ENCODE assay signal across 13 cellular contexts in the genomic region with DNA sequence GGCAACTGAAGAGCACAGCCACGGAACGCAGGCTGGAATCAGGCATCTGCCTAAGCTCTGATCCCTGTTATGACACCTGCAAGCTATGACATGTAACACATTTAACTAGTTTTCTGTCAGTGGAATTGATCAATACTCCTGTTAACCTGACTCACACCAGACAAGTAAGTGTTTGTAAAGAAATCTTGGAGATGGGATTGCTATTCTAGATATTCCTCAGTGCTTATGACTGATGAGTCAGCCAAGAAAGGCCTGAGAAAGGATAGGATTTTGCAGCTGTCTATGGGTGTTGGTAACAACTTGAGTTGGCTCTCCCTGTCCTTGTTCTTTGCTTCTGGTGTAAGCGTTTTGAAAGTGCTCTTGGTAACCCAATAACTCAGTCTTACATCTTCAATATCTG.
DNase-seq lines count a peak whose midpoint lies in the region; ATAC-seq, FAIRE-seq and TF ChIP-seq lines count a peak whose summit lies in the region.
"Had no signal": no experiment of that assay in that cellular context is flagged by ENCODE, and none has a peak within 500 bp of the region (broad histone marks: within the 10 kb centered on the region; RNA-seq: fewer than 3 reads in every experiment).

No MANE protein-coding gene starts in this region.

- no peaks in the 10 kb centered on the region for H3K9me2 ChIP-seq in GM23248 (ENCODE audit: insufficient read depth)

- WGBS in GM23248 (ENCODE audit: low coverage in 1 of 2, low lambda C conversion rate in 2 of 2, missing lambda C conversion rate in 2 of 2), 2 experiments, result 64 to 73% methylated on average over 3 of the region's 3 CpGs
- WGBS in smooth muscle cell (ENCODE audit: low lambda C conversion rate), result 81% methylated on average over 3 of the region's 3 CpGs

- no peaks in the 10 kb centered on the region for H3K9me3 ChIP-seq in GM23248 (ENCODE audit: low read depth)
- no peaks in the 10 kb centered on the region for H3K9me3 ChIP-seq in RWPE2 (ENCODE audit: severe bottlenecking)
- H3K9me3 ChIP-seq in smooth muscle cell (replicated peaks; ENCODE audit: low read depth), result no peaks in the 10 kb centered on the region
- H3K9me3 ChIP-seq in kidney (ENCODE audit: control insufficient read depth in 1 of 2, low read length in 2 of 2), result no peaks in the 10 kb centered on the region
- H3K9me3 ChIP-seq: mucosa of descending colon had no signal

- ATAC-seq in RWPE2 (ENCODE audit: low read depth) (peak; percentile 85), GM18511 (IDR thresholded peaks at IDR 0.05; ENCODE audit: unreplicated experiment) (no peak)
- ATAC-seq: mucosa of descending colon had no signal

- H3F3A ChIP-seq in GM23248 (ENCODE audit: insufficient read depth), result peaks cover 20% of the 10 kb centered on the region
- no peaks in the 10 kb centered on the region for H3F3A ChIP-seq in smooth muscle cell (ENCODE audit: low read depth)

- no peak for TF ChIP-seq CTCF in RWPE2 (IDR thresholded peaks at IDR 0.05; ENCODE audit: poor library complexity, severe bottlenecking)
- no peak for TF ChIP-seq CTCF in fibroblast of villous mesenchyme (IDR thresholded peaks at IDR 0.05; ENCODE audit: insufficient read depth, low read depth, low read length)
- TF ChIP-seq CTCF in smooth muscle cell (IDR thresholded peaks at IDR 0.05; ENCODE audit: borderline replicate concordance, insufficient read depth, poor library complexity, severe bottlenecking), result no peak
- no peak for TF ChIP-seq CTCF in kidney (IDR thresholded peaks at IDR 0.05; ENCODE audit: borderline replicate concordance, extremely low read depth, insufficient read depth)

- H3K36me3 ChIP-seq in GM23248 (ENCODE audit: low read depth), result peaks cover 29% of the 10 kb centered on the region
- H3K36me3 ChIP-seq in RWPE2 (ENCODE audit: low read depth), result peaks cover 9% of the 10 kb centered on the region; the same call in 1 of the 2 replicates
- H3K36me3 ChIP-seq in smooth muscle cell (ENCODE audit: low read depth), result no peaks in the 10 kb centered on the region
- H3K36me3 ChIP-seq in kidney (ENCODE audit: control insufficient read depth in 1 of 2, insufficient read depth in 2 of 2, low read length in 2 of 2), result peaks cover 4 to 6% of the 10 kb centered on the region in 2 donors

- H3K27ac ChIP-seq in GM23248 (peak overlapping the region; percentile 52), RWPE2 (ENCODE audit: poor library complexity, severe bottlenecking) (peak overlapping the region; percentile 98), smooth muscle cell (ENCODE audit: low read depth) (peak overlapping the region; percentile 51), kidney (ENCODE audit: low read depth in 2 of 2, low read length in 2 of 2) (no peak overlapping the region)
- H3K27ac ChIP-seq: brain microvascular endothelial cell had no signal

- in situ Hi-C loops in GM23248 (cut with MboI), result no loop called here

- H3K27me3 ChIP-seq in GM23248 (replicated peaks; ENCODE audit: insufficient read depth), result no peaks in the 10 kb centered on the region
- no peaks in the 10 kb centered on the region for H3K27me3 ChIP-seq in RWPE2 (ENCODE audit: insufficient read depth, poor library complexity, severe bottlenecking)
- H3K27me3 ChIP-seq in smooth muscle cell (ENCODE audit: low read depth), result no peaks in the 10 kb centered on the region
- H3K27me3 ChIP-seq: brain microvascular endothelial cell had no signal

- H3K79me2 ChIP-seq in GM23248 (ENCODE audit: insufficient read depth), result no peaks in the 10 kb centered on the region
- H3K79me2 ChIP-seq in smooth muscle cell (ENCODE audit: low read depth), result no peaks in the 10 kb centered on the region

- no peak for FAIRE-seq in kidney (lab: Jason Lieb, UNC)

- H3K4me2 ChIP-seq in GM23248 (ENCODE audit: unreplicated experiment) (no peak overlapping the region), smooth muscle cell (no peak overlapping the region)

- no peak overlapping the region for H2AFZ ChIP-seq in GM23248
- no peak overlapping the region for H2AFZ ChIP-seq in smooth muscle cell (ENCODE audit: low read depth)

- intact Hi-C loops in kidney (cut with DNase I), result no loop called here

- no peaks in the 10 kb centered on the region for H4K20me1 ChIP-seq in GM23248 (ENCODE audit: insufficient read depth)
- no peaks in the 10 kb centered on the region for H4K20me1 ChIP-seq in smooth muscle cell (ENCODE audit: low read depth)

- DNase-seq in GM23248 (peak; percentile 75), RWPE2 (ENCODE audit: low spot score) (no peak), fibroblast of villous mesenchyme (ENCODE audit: low read depth) (peak; percentile 78), smooth muscle cell (lab: John Stamatoyannopoulos, UW; ENCODE audit: unreplicated experiment) (no peak), H4 (ENCODE audit: low spot score) (no peak), kidney (no peak)
- DNase-seq: activated CD4-positive, alpha-beta T cell treated with anti-CD3 and anti-CD28 coated beads for 4 hours; brain microvascular endothelial cell; KBM-7; mucosa of descending colon; NCI-H1930; T-helper 1 cell had no signal

- H3K9ac ChIP-seq in GM23248 (no peak overlapping the region), smooth muscle cell (ENCODE audit: low read depth) (no peak overlapping the region), kidney (ENCODE audit: low read length in 2 of 2) (no peak overlapping the region)

- H3K4me1 ChIP-seq in GM23248 (ENCODE audit: insufficient read depth) (peaks cover 33% of the 10 kb centered on the region), RWPE2 (ENCODE audit: insufficient read depth, poor library complexity, severe bottlenecking) (peaks cover 39% of the 10 kb centered on the region), smooth muscle cell (ENCODE audit: low read depth) (no peaks in the 10 kb centered on the region), kidney (ENCODE audit: control insufficient read depth in 1 of 2, insufficient read depth in 1 of 2, low read depth in 1 of 2, low read length in 2 of 2) (no peaks in the 10 kb centered on the region)

- no peak overlapping the region for H3K4me3 ChIP-seq in GM23248
- no peak overlapping the region for H3K4me3 ChIP-seq in RWPE2 (ENCODE audit: severe bottlenecking)
- no peak overlapping the region for H3K4me3 ChIP-seq in fibroblast of villous mesenchyme (ENCODE audit: low read depth, low read length)
- H3K4me3 ChIP-seq in smooth muscle cell, result no peak overlapping the region
- H3K4me3 ChIP-seq in kidney (ENCODE audit: low read length in 2 of 2), result no peak overlapping the region
- H3K4me3 ChIP-seq: mucosa of descending colon had no signal

Comparison
In these comparisons a context has a peak if more than half of its experiments do, and no peak if none do; other contexts are left out.
1. DNase-seq: peak in GM23248 (single experiment) and fibroblast of villous mesenchyme (single experiment); none in RWPE2 (single experiment), smooth muscle cell (single experiment), H4 (single experiment) and kidney (single experiment).
2. H3K27ac ChIP-seq: peak in GM23248 (single experiment), RWPE2 (single experiment) and smooth muscle cell (single experiment); none in kidney (0 of 2).